ENCODE assay signal across 2 cellular contexts in the genomic region with DNA sequence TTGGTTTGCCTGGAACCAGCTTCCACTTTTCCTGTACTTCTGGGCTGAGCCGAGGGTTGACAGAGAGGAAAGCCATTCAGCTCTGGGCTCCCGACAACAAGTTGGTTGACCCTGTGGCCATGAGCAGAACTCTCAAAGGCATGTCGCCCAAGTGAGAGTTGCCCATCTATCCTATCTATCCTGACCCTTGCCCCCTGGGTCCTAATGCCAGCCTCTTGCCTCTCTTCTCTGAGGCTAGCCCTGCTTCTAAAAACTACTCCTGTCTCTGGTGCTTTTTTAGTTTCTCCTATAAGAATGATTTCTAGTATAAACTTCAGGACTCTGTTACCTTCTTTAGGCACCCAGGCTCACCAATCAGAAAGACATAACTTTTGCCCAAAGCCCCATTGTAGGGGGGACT. TPM values are rescaled to one million over a fixed set of nuclear protein-coding genes. Genes with fewer than 3 reads are reported as not detected.
"Had no signal": no experiment of that assay in that cellular context is flagged by ENCODE, and none has a peak within 500 bp of the region (broad histone marks: within the 10 kb centered on the region; RNA-seq: fewer than 3 reads in every experiment).

No MANE protein-coding gene starts in this region.

RNA-seq across cellular contexts. Expression of gene DMRTA1, which starts 11.4 kb away (rescaled TPM):
- polyA plus RNA-seq: immature natural killer cell; naive thymus-derived CD4-positive, alpha-beta T cell had no signal
